Comparison of ENCODE assay signal across 27 cellular contexts in the genomic region with DNA sequence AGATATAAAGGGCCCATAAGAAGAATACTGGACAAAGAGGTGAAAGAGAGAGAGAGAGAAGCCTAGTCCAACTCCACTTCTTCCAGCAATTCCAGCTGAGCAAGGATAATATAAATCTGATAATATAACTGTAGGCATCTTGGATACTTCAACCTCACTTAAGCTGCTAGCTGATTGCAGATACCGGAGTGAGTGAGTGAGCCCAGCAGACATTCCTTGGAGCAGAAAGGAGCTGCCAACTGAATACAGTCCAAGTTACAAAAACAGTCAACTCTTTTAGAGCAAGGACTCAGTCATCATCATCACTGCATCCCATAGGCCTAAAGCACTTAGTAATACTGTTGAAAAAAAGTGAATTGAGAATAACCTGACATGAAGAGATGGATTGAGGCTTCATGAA.
"Had no signal": no experiment of that assay in that cellular context is flagged by ENCODE, and none has a peak within 500 bp of the region (broad histone marks: within the 10 kb centered on the region; RNA-seq: fewer than 3 reads in every experiment).

No MANE protein-coding gene starts in this region.

- DNase-seq: activated CD4-positive, alpha-beta memory T cell treated with anti-CD3 and anti-CD28 coated beads for 36 hours; activated CD4-positive, alpha-beta T cell treated with anti-CD3 and anti-CD28 coated beads for 36 hours; activated CD4-positive, alpha-beta T cell treated with anti-CD3 and anti-CD28 coated beads, Interleukin-2, amount 10 ng/mL, durations not matched to agents 24 days and 14 days; activated CD4-positive, CD25-positive, alpha-beta regulatory T cell; activated CD4-positive, CD25-positive, alpha-beta regulatory T cell treated with anti-CD3 and anti-CD28 coated beads, Interleukin-2, amount 50 U/mL, for 72 hours; activated CD8-positive, alpha-beta memory T cell treated with anti-CD3 and anti-CD28 coated beads, Interleukin-2, amount 10 ng/mL, durations not matched to agents 7 days and 5 days; activated CD8-positive, alpha-beta memory T cell treated with anti-CD3 and anti-CD28 coated beads, Interleukin-2, amount 50 U/mL, for 4 hours; activated CD8-positive, alpha-beta T cell treated with anti-CD3 and anti-CD28 coated beads, Interleukin-2, amount 10 ng/mL, durations not matched to agents 7 days and 5 days; activated effector memory CD4-positive, alpha-beta T cell treated with anti-CD3 and anti-CD28 coated beads, Interleukin-2, amount 50 U/mL, for 16 hours; activated naive CD4-positive, alpha-beta T cell treated with anti-CD3 and anti-CD28 coated beads for 36 hours; activated naive CD8-positive, alpha-beta T cell treated with anti-CD3 and anti-CD28 coated beads for 36 hours; activated naive CD8-positive, alpha-beta T cell treated with anti-CD3 and anti-CD28 coated beads, Interleukin-2, amount 50 U/mL, for 24 hours; activated T-cell treated with anti-CD3 and anti-CD28 coated beads, Interleukin-2, amount 50 U/mL, for 1 hour; activated T-cell treated with anti-CD3 and anti-CD28 coated beads, Interleukin-2, amount 50 U/mL, for 48 hours; amniotic stem cell; anterior cingulate cortex; dorsolateral prefrontal cortex; effector memory CD4-positive, alpha-beta T cell; endodermal cell; foreskin keratinocyte; gastrocnemius medialis; glutamatergic neuron; heart left ventricle; T-helper 1 cell; T-helper 17 cell; T1000 had no signal

- H3K27me3 ChIP-seq: dorsolateral prefrontal cortex, foreskin keratinocyte, gastrocnemius medialis, heart left ventricle had no signal

- H3K4me3 ChIP-seq: coronary artery, dorsolateral prefrontal cortex, gastrocnemius medialis, heart left ventricle had no signal

- H3K36me3 ChIP-seq: gastrocnemius medialis, heart left ventricle had no signal

- H3K4me1 ChIP-seq: foreskin keratinocyte, gastrocnemius medialis, heart left ventricle had no signal

- H3K27ac ChIP-seq: coronary artery, dorsolateral prefrontal cortex, foreskin keratinocyte, gastrocnemius medialis, heart left ventricle had no signal

- H3K9me3 ChIP-seq: gastrocnemius medialis, heart left ventricle had no signal
